Comparison of ENCODE assay signal across 19 cellular contexts in genomic region chr1:5908461-5909375, GRCh38.
DNase-seq lines count a peak whose midpoint lies in the region; ATAC-seq, FAIRE-seq and TF ChIP-seq lines count a peak whose summit lies in the region.
"Had no signal": no experiment of that assay in that cellular context is flagged by ENCODE, and none has a peak within 500 bp of the region (broad histone marks: within the 10 kb centered on the region; RNA-seq: fewer than 3 reads in every experiment).

No MANE protein-coding gene starts in this region.

- H2BK120ac ChIP-seq in H1 (replicated peaks; ENCODE audit: low read depth, low read length) = no peak overlapping the region

- H2BK12ac ChIP-seq in H1 (ENCODE audit: low read depth, low read length) = peak overlapping the region; percentile 42; the same call in 1 of the 2 replicates

- no peak overlapping the region for H4K91ac ChIP-seq in H1 (replicated peaks; ENCODE audit: insufficient read length, low read length)

- 92% methylated on average over 35 of the region's 35 CpGs; no CpG with 5 or more reads in 1 of the 2 experiments for WGBS in H1 (ENCODE audit: extremely low coverage in 1 of 2, insufficient coverage in 1 of 2, insufficient read length in 1 of 2, insufficient replicate concordance in 2 of 2, low coverage in 1 of 2, low lambda C conversion rate in 2 of 2, missing lambda C conversion rate in 1 of 2), 2 experiments

- POLR2A ChIA-PET in A673 (lab: Charles Lee; ENCODE audit: low non-redundant PET) = interaction anchor here (0.6 kb wide), 1 partner anchor 90 kb away, joined by 3 read pairs; no protein-coding TSS in a partner anchor
- POLR2A ChIA-PET in H1 (lab: Charles Lee; ENCODE audit: partially characterized antibody) = no interaction called here

- H3K9me3 ChIP-seq in A673 (ENCODE audit: low read depth, low read length, poor library complexity, severe bottlenecking) (no peaks in the 10 kb centered on the region), H1 (ENCODE audit: insufficient read depth in 2 of 2, low read depth in 1 of 2, low read length in 1 of 2) (no peaks in the 10 kb centered on the region)
- H3K9me3 ChIP-seq: A549 had no signal

- no peak for TF ChIP-seq POLR2A in H1 (IDR thresholded peaks at IDR 0.05; ENCODE audit: control extremely low read depth in 1 of 2, low read depth in 2 of 2, low read length in 2 of 2)

- no peaks in the 10 kb centered on the region for H3K23me2 ChIP-seq in H1 (ENCODE audit: low read depth, low read length)

- no peak overlapping the region for H3K23ac ChIP-seq in H1 (ENCODE audit: insufficient read length)

- H2AK5ac ChIP-seq in H1 (ENCODE audit: low read depth, low read length) = no peak overlapping the region

- peak; percentile 46 for TF ChIP-seq CTCF in A673 (conservative IDR thresholded peaks at IDR 0.05; ENCODE audit: low read depth, low read length)
- TF ChIP-seq CTCF in H1 (IDR thresholded peaks at IDR 0.05; ENCODE audit: control extremely low read depth in 1 of 3, insufficient read depth in 1 of 3, low read depth in 1 of 3, low read length in 3 of 3) = no peak

- H3K27me3 ChIP-seq in A673 (replicated peaks; ENCODE audit: insufficient read depth, low read depth, low read length, poor library complexity) (no peaks in the 10 kb centered on the region), H1 (replicated peaks in 1 of 4; ENCODE audit: control insufficient read depth in 3 of 4, extremely low read depth in 1 of 4, insufficient read depth in 3 of 4, low read length in 3 of 4) (no peaks in the 10 kb centered on the region)

- no peaks in the 10 kb centered on the region for H3K79me2 ChIP-seq in H1 (ENCODE audit: control insufficient read depth in 1 of 2, insufficient read depth in 2 of 2, low read length in 2 of 2)

- in situ Hi-C loops in G401 (cut with HindIII; ENCODE audit: low sequenced_read_pairs) = no loop called here

- FAIRE-seq in H1 (lab: Jason Lieb, UNC) = no peak
- FAIRE-seq: A549, GM12892, HTR-8/SVneo had no signal

- H4K8ac ChIP-seq in H1 (ENCODE audit: extremely low read depth, insufficient read depth, low read length) = 0 out of 2 replicates have a peak overlapping the region, but pooled peaks have one; percentile 62

- peaks cover 13% of the 10 kb centered on the region for H3K36me3 ChIP-seq in A673 (ENCODE audit: insufficient read depth, low read length, poor library complexity, severe bottlenecking)
- H3K36me3 ChIP-seq in H1 (ENCODE audit: control insufficient read depth in 2 of 4, insufficient read depth in 4 of 4, low read length in 3 of 4) = no peaks in the 10 kb centered on the region; a peak in 2 of 8 replicates

- peak overlapping the region; percentile 88 for H3K27ac ChIP-seq in A673 (ENCODE audit: low read depth, low read length, poor library complexity, severe bottlenecking)
- no peak overlapping the region for H3K27ac ChIP-seq in H1 (ENCODE audit: low read depth, low read length)
- H3K27ac ChIP-seq: A549, GM23248, PC-9 had no signal

- intact Hi-C loops in A673 (cut with micrococcal nuclease; ENCODE audit: unreplicated experiment) = no loop called here
- intact Hi-C loops in posterior cingulate gyrus (cut with DNase I) = no loop called here

- peaks cover 2 to 3% of the 10 kb centered on the region in 2 experiments for H4K20me1 ChIP-seq in H1 (replicated peaks in 1 of 2; ENCODE audit: control insufficient read depth in 1 of 2, insufficient read depth in 2 of 2, low read length in 2 of 2)

- no peak overlapping the region; the same call in 1 of the 2 replicates for H2BK20ac ChIP-seq in H1 (ENCODE audit: low read length)

- no peak overlapping the region for H4K5ac ChIP-seq in H1 (ENCODE audit: insufficient read length, low read depth, low read length)

- peak; percentile 93 for DNase-seq in A673 (ENCODE audit: low spot score)
- DNase-seq in G401 (ENCODE audit: low spot score) = peak; percentile 29
- DNase-seq in H1 (ENCODE audit: low read depth in 1 of 2, low spot score in 2 of 2) = peak in 1 of 2 experiments; percentile 42
- DNase-seq in posterior cingulate gyrus = peak in 8 of 10 donors; percentile 57 to 96 (median 77)
- no peak for DNase-seq in foreskin melanocyte
- DNase-seq in middle frontal gyrus (ENCODE audit: extremely low spot score, low spot score) = no peak
- no peak for DNase-seq in stimulated activated CD4-positive, alpha-beta T cell treated with anti-CD3 and anti-CD28 coated beads, Interleukin-15, amount 100 ng/mL, for 24 hours
- DNase-seq: Calu3; CD4-positive, alpha-beta T cell; DMS79; GDM1; GM23248; NCI-H1092; NCI-H69; PC-9 had no signal

- H3K4me3 ChIP-seq in A673 (ENCODE audit: low read depth, low read length, poor library complexity, severe bottlenecking) = no peak overlapping the region
- no peak overlapping the region for H3K4me3 ChIP-seq in H1 (ENCODE audit: extremely low read depth in 1 of 4, insufficient read depth in 2 of 4, low read depth in 3 of 4, low read length in 4 of 4)
- H3K4me3 ChIP-seq: A549, GM23248, PC-9 had no signal

- no peak overlapping the region for H3K4me2 ChIP-seq in H1 (ENCODE audit: insufficient read depth in 1 of 2, low read depth in 2 of 2, low read length in 2 of 2)
- H3K4me2 ChIP-seq: A549, PC-9 had no signal

- no peak overlapping the region for H3K18ac ChIP-seq in H1 (ENCODE audit: extremely low read depth, low read length)

- no peaks in the 10 kb centered on the region for H3K79me1 ChIP-seq in H1 (ENCODE audit: low read depth, low read length)

- peaks cover 55% of the 10 kb centered on the region for H3K4me1 ChIP-seq in A673 (ENCODE audit: insufficient read depth, low read length, poor library complexity, severe bottlenecking)
- H3K4me1 ChIP-seq in H1 (replicated peaks in 1 of 4; ENCODE audit: control insufficient read depth in 3 of 4, insufficient read depth in 4 of 4, low read length in 3 of 4) = 0 out of 7 replicates have a peak, but pooled peaks cover 0 to 3% (median 0%) of the 10 kb centered on the region in 4 experiments
- H3K4me1 ChIP-seq: A549 had no signal

- no peak overlapping the region for H3K9ac ChIP-seq in H1 (replicated peaks in 1 of 4; ENCODE audit: extremely low read depth in 1 of 4, low read depth in 3 of 4, low read length in 3 of 4)
- H3K9ac ChIP-seq: GM23248 had no signal

- H2BK5ac ChIP-seq in H1 (ENCODE audit: low read depth, low read length) = peak overlapping the region; percentile 8; the same call in 1 of the 2 replicates

- no peak overlapping the region for H3K14ac ChIP-seq in H1 (ENCODE audit: insufficient read length)

- no peak for TF ChIP-seq EP300 in H1 (IDR thresholded peaks at IDR 0.05; ENCODE audit: borderline replicate concordance in 1 of 2, low read depth in 2 of 2, low read length in 2 of 2)

- no peak overlapping the region for H2BK15ac ChIP-seq in H1 (ENCODE audit: low read length)

- no peak overlapping the region for H2AFZ ChIP-seq in H1 (ENCODE audit: low read length)
- H2AFZ ChIP-seq: GM23248, PC-9 had no signal

- CTCF ChIA-PET in A673 (lab: Charles Lee) = interaction anchor here (0.5 kb wide), 1 partner anchor 456 kb away, joined by 12 read pairs; no protein-coding TSS in a partner anchor
- CTCF ChIA-PET in H1 (lab: Charles Lee; ENCODE audit: partially characterized antibody) = interaction anchor here (0.6 to 8.8 kb wide), 10 partner anchors 9 to 399 kb away, joined by 3 to 41 read pairs (median 4); no protein-coding TSS in a partner anchor

- no peak overlapping the region for H3K4ac ChIP-seq in H1 (replicated peaks; ENCODE audit: insufficient read length, low read depth, low read length)

- no peak overlapping the region for H3K56ac ChIP-seq in H1 (replicated peaks; ENCODE audit: insufficient read length, low read depth, low read length)

- BruUV-seq in A673 (replicated peaks; lab: Mats Ljungman, UMichigan) = no TSS peak

- no peak for ATAC-seq in GM18907 (IDR thresholded peaks at IDR 0.05; ENCODE audit: unreplicated experiment)
- ATAC-seq: A549 had no signal

- no peak for TF ChIP-seq RAD21 in H1 (IDR thresholded peaks at IDR 0.05 in 1 of 2, conservative IDR thresholded peaks at IDR 0.05 in 1 of 2; ENCODE audit: low read depth in 2 of 2, low read length in 2 of 2)

TF ChIP-seq in H1, 55 proteins besides CTCF, POLR2A, EP300 and RAD21:
- TF ChIP-seq ASH2L (IDR thresholded peaks at IDR 0.05; ENCODE audit: low read length) (no peak), TEAD4 (IDR thresholded peaks at IDR 0.05; ENCODE audit: low read depth, low read length) (no peak)

Comparison
In these comparisons a context has a peak if more than half of its experiments do, and no peak if none do; other contexts are left out.
1. DNase-seq: peak in A673 (single experiment), G401 (single experiment) and posterior cingulate gyrus (8 of 10); none in foreskin melanocyte (single experiment), middle frontal gyrus (single experiment) and stimulated activated CD4-positive, alpha-beta T cell treated with anti-CD3 and anti-CD28 coated beads, Interleukin-15, amount 100 ng/mL, for 24 hours (single experiment).